1 cellular context compared by ENCODE assay signal in genomic region chr14:85315290-85315689, GRCh38.
TF ChIP-seq lines count a peak whose summit lies in the region.

No MANE protein-coding gene starts in this region.

TF ChIP-seq in WTC11, 78 proteins besides CTCF, POLR2A, EP300 and RAD21 (continued from another document):
- TF ChIP-seq E2F1 (CRISPR knock-in tag; IDR thresholded peaks at IDR 0.05): no peak
- no peak for TF ChIP-seq JAZF1 (CRISPR knock-in tag; IDR thresholded peaks at IDR 0.05)
TF ChIP-seq in WTC11: peak in this region for 0.
